26 cellular contexts compared by ENCODE assay signal in genomic region chr11:44753965-44754645, GRCh38. TPM values are rescaled to one million over a fixed set of nuclear protein-coding genes. Genes with fewer than 3 reads are reported as not detected.
DNase-seq lines count a peak whose midpoint lies in the region; ATAC-seq and TF ChIP-seq lines count a peak whose summit lies in the region.
"Had no signal": no experiment of that assay in that cellular context is flagged by ENCODE, and none has a peak within 500 bp of the region (broad histone marks: within the 10 kb centered on the region; RNA-seq: fewer than 3 reads in every experiment).

No MANE protein-coding gene starts in this region.

- TF ChIP-seq EP300 in esophagus muscularis mucosa (IDR thresholded peaks at IDR 0.05): no peak
- TF ChIP-seq EP300 in transverse colon (IDR thresholded peaks at IDR 0.05; ENCODE audit: low read depth): no peak

- H3K27ac Mint-ChIP-seq in MCF 10A (ENCODE audit: low read depth, unreplicated experiment): no peak overlapping the region
- H3K27ac Mint-ChIP-seq: activated B cell treated with CpG ODN at 0.5 μM for 24 hours; activated CD8-positive, alpha-beta T cell treated with anti-CD3 and anti-CD28 coated beads, Interleukin-2, amount 10 ng/mL, durations not matched to agents 7 days and 5 days; activated naive CD8-positive, alpha-beta T cell; type B pancreatic cell had no signal

- H4K20me1 ChIP-seq in mammary epithelial cell (ENCODE audit: insufficient read depth, low read length): no peaks in the 10 kb centered on the region
- H4K20me1 ChIP-seq: BLaER1 had no signal

- H2AFZ ChIP-seq in mammary epithelial cell (ENCODE audit: low read depth, low read length): no peak overlapping the region

- H3K79me2 ChIP-seq in mammary epithelial cell (ENCODE audit: insufficient read depth, low read length): no peaks in the 10 kb centered on the region

- H3K9me3 ChIP-seq in mammary epithelial cell (replicated peaks; ENCODE audit: insufficient read depth, low read length) (no peaks in the 10 kb centered on the region), esophagus muscularis mucosa (peaks cover 0 to 8% (median 2%) of the 10 kb centered on the region in 4 donors), transverse colon (no peaks in the 10 kb centered on the region), BE2C (no peaks in the 10 kb centered on the region), left lung (peaks cover 0 to 14% of the 10 kb centered on the region in 2 donors)

- no peaks in the 10 kb centered on the region for H3K36me3 Mint-ChIP-seq in MCF 10A (ENCODE audit: insufficient read depth, unreplicated experiment)

- H3K4me1 Mint-ChIP-seq in MCF 10A (ENCODE audit: insufficient read depth, unreplicated experiment): no peaks in the 10 kb centered on the region
- H3K4me1 Mint-ChIP-seq: activated B cell treated with CpG ODN at 0.5 μM for 24 hours had no signal

- DNase-seq in mammary epithelial cell (peak; percentile 23), MCF 10A (ENCODE audit: unreplicated experiment) (no peak), esophagus muscularis mucosa (ENCODE audit: extremely low spot score) (no peak), mesenteric fat pad (ENCODE audit: low spot score) (peak; percentile 41), transverse colon (no peak), BE2C (no peak), SHP77 (lab: John Stamatoyannopoulos, UW) (no peak), left lung (no peak)
- DNase-seq: activated B cell treated with CpG ODN at 0.5 μM for 24 hours; activated CD8-positive, alpha-beta T cell treated with anti-CD3 and anti-CD28 coated beads, Interleukin-2, amount 10 ng/mL, durations not matched to agents 7 days and 5 days; EL; GOT3; NCI-H1092 treated with DMSO at 0.1 percent for 48 hours; NCI-H748 treated with DMSO at 0.1 percent for 48 hours; SJCRH30; stimulated activated CD4-positive, alpha-beta T cell treated with anti-CD3 and anti-CD28 coated beads, Interleukin-2, amount 100 ng/mL, for 24 hours; stimulated activated naive CD4-positive, alpha-beta T cell treated with Interleukin-2 at 50 U/mL for 16 hours; T-helper 2 cell had no signal

- H3K9me3 Mint-ChIP-seq in MCF 10A (ENCODE audit: unreplicated experiment): no peaks in the 10 kb centered on the region

- intact Hi-C loops in mammary epithelial cell (cut with micrococcal nuclease) (no loop called here), MCF 10A (cut with micrococcal nuclease) (no loop called here), esophagus muscularis mucosa (cut with DNase I) (no loop called here), transverse colon (cut with DNase I; ENCODE audit: low total_unique reads) (loop anchor here (2.0 kb wide), 1 partner anchor 19 kb away; no protein-coding TSS in a partner anchor), left lung (cut with DNase I) (no loop called here)

- H3K27me3 ChIP-seq in mammary epithelial cell (ENCODE audit: insufficient read depth, low read length): no peaks in the 10 kb centered on the region
- no peaks in the 10 kb centered on the region for H3K27me3 ChIP-seq in esophagus muscularis mucosa
- H3K27me3 ChIP-seq in transverse colon: no peaks in the 10 kb centered on the region
- no peaks in the 10 kb centered on the region for H3K27me3 ChIP-seq in BE2C
- no peaks in the 10 kb centered on the region for H3K27me3 ChIP-seq in left lung
- H3K27me3 ChIP-seq: BLaER1, SJCRH30 had no signal

- TF ChIP-seq POLR2A in esophagus muscularis mucosa (IDR thresholded peaks at IDR 0.05; ENCODE audit: low read depth): no peak
- TF ChIP-seq POLR2A in transverse colon (IDR thresholded peaks at IDR 0.05): no peak

- no peak overlapping the region for H3K27ac ChIP-seq in mammary epithelial cell (ENCODE audit: insufficient read depth, low read depth, low read length)
- H3K27ac ChIP-seq in esophagus muscularis mucosa (replicated peaks in 1 of 4): peak overlapping the region; percentile 78 to 85 (median 84)
- peak overlapping the region; percentile 64 to 87 (median 74) for H3K27ac ChIP-seq in transverse colon
- no peak overlapping the region for H3K27ac ChIP-seq in left lung
- H3K27ac ChIP-seq: 22Rv1, BLaER1, foreskin keratinocyte, SJCRH30 had no signal

- no peak overlapping the region for H3K4me3 ChIP-seq in mammary epithelial cell (replicated peaks in 1 of 3; ENCODE audit: insufficient read depth in 1 of 3, low read depth in 2 of 3, low read length in 3 of 3)
- no peak overlapping the region for H3K4me3 ChIP-seq in esophagus muscularis mucosa
- H3K4me3 ChIP-seq in transverse colon: no peak overlapping the region
- no peak overlapping the region for H3K4me3 ChIP-seq in BE2C (ENCODE audit: low read depth, low read length)
- H3K4me3 ChIP-seq in left lung: no peak overlapping the region
- H3K4me3 ChIP-seq: BLaER1, SJCRH30 had no signal

- ATAC-seq in left lung: no peak
- ATAC-seq: activated CD8-positive, alpha-beta T cell treated with anti-CD3 and anti-CD28 coated beads, Interleukin-2, amount 10 ng/mL, durations not matched to agents 7 days and 5 days; foreskin keratinocyte; left lobe of liver had no signal

- TF ChIP-seq CTCF in mammary epithelial cell (conservative IDR thresholded peaks at IDR 0.05 in 1 of 2, IDR thresholded peaks at IDR 0.05 in 1 of 2; ENCODE audit: extremely low read depth in 1 of 2, insufficient read depth in 1 of 2, low read depth in 1 of 2, low read length in 2 of 2) (no peak), MCF 10A (IDR thresholded peaks at IDR 0.05; ENCODE audit: unreplicated experiment) (no peak), esophagus muscularis mucosa (IDR thresholded peaks at IDR 0.05) (no peak), transverse colon (IDR thresholded peaks at IDR 0.05) (no peak), BE2C (IDR thresholded peaks at IDR 0.05; ENCODE audit: low read depth, low read length) (no peak), left lung (IDR thresholded peaks at IDR 0.05) (no peak)

- no TSS peak for BruUV-seq in mammary epithelial cell (replicated peaks; lab: Mats Ljungman, UMichigan)
- BruUV-seq in MCF 10A (replicated peaks; lab: Mats Ljungman, UMichigan): no TSS peak

- POLR2A ChIA-PET in MCF 10A (lab: Yijun Ruan, JAX): interaction anchor here (0.8 kb wide), 1 partner anchor 11 kb away, joined by 3 read pairs; no protein-coding TSS in a partner anchor

- in situ Hi-C loops in mammary epithelial cell (cut with MboI; ENCODE audit: low sequenced_read_pairs in 2 of 2) (no loop called here), transverse colon (cut with MboI; ENCODE audit: low pct_ligation_motif_present in 1 of 4, low pct_unique_long_range_greater_than_20kb in 1 of 4, low sequenced_read_pairs in 3 of 4) (no loop called here)

- WGBS in mammary epithelial cell (ENCODE audit: low coverage, missing lambda C conversion rate): 47% methylated on average over 8 of the region's 8 CpGs
- WGBS in esophagus muscularis mucosa: 76% methylated on average over 5 of the region's 8 CpGs
- 79% methylated on average over 8 of the region's 8 CpGs; no CpG with 5 or more reads in 1 of the 2 donors for WGBS in transverse colon (ENCODE audit: low coverage in 1 of 2), 2 donors

- H3K36me3 ChIP-seq in mammary epithelial cell (ENCODE audit: insufficient read depth, low read length) (no peaks in the 10 kb centered on the region), esophagus muscularis mucosa (no peaks in the 10 kb centered on the region), transverse colon (no peaks in the 10 kb centered on the region), BE2C (no peaks in the 10 kb centered on the region), left lung (no peaks in the 10 kb centered on the region)
- H3K36me3 ChIP-seq: BLaER1 had no signal

- no peak overlapping the region for H3K9ac ChIP-seq in mammary epithelial cell (ENCODE audit: insufficient read depth, low read length)
- H3K9ac ChIP-seq: BLaER1 had no signal

- dilution Hi-C loops in mammary epithelial cell (cut with HindIII; ENCODE audit: low sequenced_read_pairs): no loop called here

- no peak overlapping the region for H3K4me2 ChIP-seq in mammary epithelial cell (ENCODE audit: insufficient read depth, low read depth, low read length)
- H3K4me2 ChIP-seq: BLaER1 had no signal

- H3K4me1 ChIP-seq in mammary epithelial cell (ENCODE audit: insufficient read depth, low read length) (no peaks in the 10 kb centered on the region), esophagus muscularis mucosa (peaks cover 56 to 80% (median 74%) of the 10 kb centered on the region in 4 donors), transverse colon (peaks cover 6 to 36% (median 13%) of the 10 kb centered on the region in 4 donors), BE2C (peaks cover 24% of the 10 kb centered on the region), left lung (no peaks in the 10 kb centered on the region)
- H3K4me1 ChIP-seq: BLaER1, foreskin keratinocyte, SJCRH30 had no signal

- CTCF ChIA-PET in mammary epithelial cell (lab: Charles Lee; ENCODE audit: low non-redundant PET): no interaction called here
- CTCF ChIA-PET in MCF 10A (lab: Yijun Ruan, JAX): interaction anchor here (0.6 to 1.0 kb wide), 2 partner anchors 21 to 133 kb away, joined by 3 read pairs; no protein-coding TSS in a partner anchor

- no peak overlapping the region for H3K4me3 Mint-ChIP-seq in MCF 10A (ENCODE audit: unreplicated experiment)
- H3K4me3 Mint-ChIP-seq: activated B cell treated with CpG ODN at 0.5 μM for 24 hours; activated CD8-positive, alpha-beta T cell treated with anti-CD3 and anti-CD28 coated beads, Interleukin-2, amount 10 ng/mL, durations not matched to agents 7 days and 5 days; activated naive CD8-positive, alpha-beta T cell; type B pancreatic cell had no signal

- peaks cover 43% of the 10 kb centered on the region for H3K27me3 Mint-ChIP-seq in MCF 10A (ENCODE audit: insufficient read depth, unreplicated experiment)
- H3K27me3 Mint-ChIP-seq: activated B cell treated with CpG ODN at 0.5 μM for 24 hours; activated naive CD8-positive, alpha-beta T cell had no signal

RNA-seq across cellular contexts. Expression of gene TSPAN18, which starts 27.3 kb away (rescaled TPM):
- total RNA-seq in mammary epithelial cell (not detected), MCF 10A (2022) (0.47 and 0.77 TPM in 2 replicates), esophagus muscularis mucosa (10 to 100 TPM; 27.7 to 70.1 (median 50.2) TPM), mesenteric fat pad (14.2 TPM), transverse colon (10 to 100 TPM in 1 of 4 donors, 1 to 10 TPM in 3; 2.6 to 28.9 (median 4.9) TPM), left lung (10 to 100 TPM; 27.2 to 31.4 TPM)
- polyA plus RNA-seq in mammary epithelial cell: 0.08 TPM
- polyA minus RNA-seq in mammary epithelial cell: 5.0 TPM
- 12.5 TPM for polyA plus RNA-seq in BE2C (2012; ENCODE audit: insufficient read depth, insufficient read length, low read depth)
- total RNA-seq: HT-29, LHCN-M2 had no signal
- polyA plus RNA-seq: foreskin keratinocyte had no signal

Comparison
In these comparisons a context has a peak if more than half of its experiments do, and no peak if none do; other contexts are left out.
1. DNase-seq: peak in mammary epithelial cell (single experiment) and mesenteric fat pad (single experiment); none in MCF 10A (single experiment), esophagus muscularis mucosa (single experiment), transverse colon (single experiment), BE2C (single experiment), SHP77 (0 of 2) and left lung (0 of 2).
2. H3K27ac ChIP-seq: peak in esophagus muscularis mucosa (4 of 4) and transverse colon (4 of 4); none in mammary epithelial cell (single experiment) and left lung (0 of 2).